In genomic region chr1:173868266-173869107, GRCh38 we compare ENCODE assay signal across 8 cellular contexts. TPM values are rescaled to one million over a fixed set of nuclear protein-coding genes. Genes with fewer than 3 reads are reported as not detected.
A peak's percentile ranks its signal among the peaks of the same experiment; 100 is the strongest.
DNase-seq lines count a peak whose midpoint lies in the region; ATAC-seq and TF ChIP-seq lines count a peak whose summit lies in the region.

Gene ZBTB37 (plus strand): TSS chr1:173868380. CDS start chr1:173870226, 1,846 bp downstream.

- no peak within 1 kb of the TSS for H2BK20ac ChIP-seq in IMR-90 (ENCODE audit: low read depth, low read length)

- H3K9ac ChIP-seq in IMR-90 (ENCODE audit: low read depth, low read length) = peak within 1 kb of the TSS; percentile 88
- peak within 1 kb of the TSS; percentile 87 for H3K9ac ChIP-seq in OCI-LY1 (ENCODE audit: low read length)

- H3K36me3 ChIP-seq in Caco-2 (ENCODE audit: control insufficient read depth, insufficient read depth, low read length) (peaks cover 5% of the 10 kb centered on the region; the same call in 1 of the 2 replicates), IMR-90 (ENCODE audit: control insufficient read depth, insufficient read depth, low read length) (peaks cover 40% of the 10 kb centered on the region), OCI-LY1 (ENCODE audit: insufficient read depth, low read length) (peaks cover 47% of the 10 kb centered on the region)

- H3K4me2 ChIP-seq in IMR-90 (ENCODE audit: low read depth, low read length) (peak within 1 kb of the TSS; percentile 86), OCI-LY1 (ENCODE audit: low read length) (peak within 1 kb of the TSS; percentile 97)

- no peaks in the 10 kb centered on the region for H3K9me3 Mint-ChIP-seq in Caco-2 (ENCODE audit: unreplicated experiment)

- H4K91ac ChIP-seq in IMR-90 (ENCODE audit: insufficient read depth, low read depth, low read length) = peak within 1 kb of the TSS; percentile 80

- peak; percentile 64 for ATAC-seq in GM21528 (IDR thresholded peaks at IDR 0.05; ENCODE audit: low FRiP score, unreplicated experiment)
- peak; percentile 52 for ATAC-seq in IMR-90 (ENCODE audit: low read depth)

- H3K27me3 ChIP-seq in Caco-2 (replicated peaks; ENCODE audit: control insufficient read depth, insufficient read depth, low read length) (no peaks in the 10 kb centered on the region), IMR-90 (ENCODE audit: control insufficient read depth, insufficient read depth, low read length) (no peaks in the 10 kb centered on the region), OCI-LY1 (ENCODE audit: insufficient read depth, low read length) (no peaks in the 10 kb centered on the region)

- peak within 1 kb of the TSS; percentile 95 for H2AK9ac ChIP-seq in IMR-90 (replicated peaks; ENCODE audit: low read depth, low read length, poor library complexity)

- H2BK120ac ChIP-seq in IMR-90 (ENCODE audit: low read depth, low read length) = peak within 1 kb of the TSS; percentile 74

- no peaks in the 10 kb centered on the region for H3K9me1 ChIP-seq in IMR-90 (ENCODE audit: insufficient read depth, low read length)

- POLR2A ChIA-PET in Caco-2 (lab: Charles Lee) (interaction anchor here (0.5 to 1.7 kb wide), 21 partner anchors 8 to 1151 kb away, joined by 3 to 17 read pairs (median 3); partner anchors contain the start of genes DARS2, KLHL20, PRDX6 and RC3H1), IMR-90 (lab: Charles Lee; ENCODE audit: unreplicated experiment) (interaction anchor here (0.5 to 0.7 kb wide), 9 partner anchors 11 to 1683 kb away, joined by 3 to 15 read pairs (median 4); no protein-coding TSS in a partner anchor)

- in situ Hi-C loops in IMR-90 (cut with MboI; ENCODE audit: low sequenced_read_pairs) = no loop called here

- H3K27ac ChIP-seq in IMR-90 (ENCODE audit: insufficient read depth, low read length) (peak within 1 kb of the TSS; percentile 80), OCI-LY1 (ENCODE audit: low read depth, low read length, poor library complexity, severe bottlenecking) (peak within 1 kb of the TSS; percentile 85), epithelial cell of prostate (peak within 1 kb of the TSS; percentile 95)

- H4K20me1 ChIP-seq in IMR-90 (ENCODE audit: insufficient read depth, low read length) = peaks cover 43% of the 10 kb centered on the region
- H4K20me1 ChIP-seq in OCI-LY1 (ENCODE audit: insufficient read depth, low read length) = no peaks in the 10 kb centered on the region

- CTCF ChIA-PET in Caco-2 (lab: Charles Lee) (interaction anchor here (0.6 to 0.8 kb wide), 2 partner anchors 36 to 442 kb away, joined by 3 read pairs; no protein-coding TSS in a partner anchor), IMR-90 (lab: Yijun Ruan, JAX) (no interaction called here)

- H3K4me3 Mint-ChIP-seq in Caco-2 (ENCODE audit: unreplicated experiment) = peak within 1 kb of the TSS; percentile 99

- H3K4me1 ChIP-seq in Caco-2 (peaks cover 13% of the 10 kb centered on the region; the same call in 1 of the 2 replicates), IMR-90 (ENCODE audit: control insufficient read depth, insufficient read depth, low read length) (no peaks in the 10 kb centered on the region; the same call in 1 of the 2 replicates), OCI-LY1 (ENCODE audit: insufficient read depth, low read length, severe bottlenecking) (peaks cover 64% of the 10 kb centered on the region)

- peak; percentile 98 to 99 for DNase-seq in Caco-2
- peak; percentile 38 for DNase-seq in IMR-90
- DNase-seq in activated T-cell treated with anti-CD3 and anti-CD28 coated beads for 1 hour (ENCODE audit: low read depth) = peak; percentile 90
- peak; percentile 41 for DNase-seq in epithelial cell of prostate (ENCODE audit: low read depth, low spot score)
- DNase-seq in myocyte (ENCODE audit: low read depth) = no peak
- peak; percentile 87 to 89 for DNase-seq in stimulated activated CD8-positive, alpha-beta memory T cell treated with anti-CD3 and anti-CD28 coated beads, Interleukin-7, amount 100 ng/mL, for 4 hours (ENCODE audit: low read depth in 2 of 2)

- no peak for TF ChIP-seq POLR2A in IMR-90 (IDR thresholded peaks at IDR 0.05; ENCODE audit: low read depth, low read length)

- H3K27ac Mint-ChIP-seq in Caco-2 (ENCODE audit: unreplicated experiment) = peak within 1 kb of the TSS; percentile 100

- intact Hi-C loops in Caco-2 (cut with micrococcal nuclease; ENCODE audit: unreplicated experiment) = loop anchor here (1.0 to 5.0 kb wide), 6 partner anchors 44 to 394 kb away; partner anchors contain the start of genes CENPL, DARS2, RABGAP1L and RC3H1
- intact Hi-C loops in IMR-90 (cut with micrococcal nuclease) = loop anchor here (1.0 to 5.0 kb wide), 3 partner anchors 291 to 1121 kb away; partner anchors contain the start of gene RABGAP1L

- peak within 1 kb of the TSS; percentile 78 for H3K56ac ChIP-seq in IMR-90 (ENCODE audit: extremely low read depth, insufficient read depth, low read length)

- peaks cover 5% of the 10 kb centered on the region for H3K27me3 Mint-ChIP-seq in Caco-2 (ENCODE audit: insufficient read depth, unreplicated experiment)

- no peak for TF ChIP-seq CTCF in Caco-2 (IDR thresholded peaks at IDR 0.05; ENCODE audit: insufficient read depth in 1 of 2, low read depth in 1 of 2, low read length in 1 of 2, severe bottlenecking in 1 of 2, unreplicated experiment in 1 of 2)
- TF ChIP-seq CTCF in IMR-90 (conservative IDR thresholded peaks at IDR 0.05; ENCODE audit: low read depth, low read length) = no peak
- TF ChIP-seq CTCF in OCI-LY1 (IDR thresholded peaks at IDR 0.05; ENCODE audit: low read length) = peak; percentile 11; the same call in 1 of the 2 replicates

- peaks cover 12% of the 10 kb centered on the region for H3K4me1 Mint-ChIP-seq in Caco-2 (ENCODE audit: low read depth, unreplicated experiment)

- H3K9me3 ChIP-seq in Caco-2 (no peaks in the 10 kb centered on the region), IMR-90 (ENCODE audit: control insufficient read depth, insufficient read depth, low read length) (no peaks in the 10 kb centered on the region), OCI-LY1 (ENCODE audit: low read length) (no peaks in the 10 kb centered on the region)

- peaks cover 21% of the 10 kb centered on the region for H3K79me2 ChIP-seq in OCI-LY1 (ENCODE audit: insufficient read depth, low read length)

- H3K79me1 ChIP-seq in IMR-90 (ENCODE audit: low read depth in 1 of 2, low read length in 2 of 2) = peaks cover 12 to 60% of the 10 kb centered on the region in 2 experiments; a peak in 3 of 4 replicates

- H3K23ac ChIP-seq in IMR-90 (ENCODE audit: low read depth, low read length) = peak within 1 kb of the TSS; percentile 96

- BruUV-seq in Caco-2 (replicated peaks; lab: Mats Ljungman, UMichigan) (no TSS peak), IMR-90 (replicated peaks; lab: Mats Ljungman, UMichigan) (no TSS peak)

- H4K8ac ChIP-seq in IMR-90 (ENCODE audit: low read depth in 2 of 2, low read length in 2 of 2) = peak within 1 kb of the TSS; percentile 79 to 85

- H3K18ac ChIP-seq in IMR-90 (ENCODE audit: low read depth, low read length) = peak within 1 kb of the TSS; percentile 28

- H2BK5ac ChIP-seq in IMR-90 (ENCODE audit: low read depth, low read length, poor library complexity, severe bottlenecking) = peak within 1 kb of the TSS; percentile 76

- no peak for TF ChIP-seq RAD21 in IMR-90 (IDR thresholded peaks at IDR 0.05; ENCODE audit: low read length)

- 4% methylated on average over 9 of the region's 54 CpGs; no CpG with 5 or more reads in 1 of the 2 experiments for WGBS in IMR-90 (ENCODE audit: extremely low coverage in 2 of 2, insufficient read length in 1 of 2), 2 experiments

- H3K9me2 ChIP-seq in OCI-LY1 (ENCODE audit: low read depth, low read length) = no peaks in the 10 kb centered on the region

- peaks cover 55% of the 10 kb centered on the region for H3K36me3 Mint-ChIP-seq in Caco-2 (ENCODE audit: insufficient read depth, unreplicated experiment)

- H3F3A ChIP-seq in OCI-LY1 (ENCODE audit: insufficient read depth, low read length) = peaks cover 27% of the 10 kb centered on the region; the same call in 1 of the 2 replicates

- peak within 1 kb of the TSS; percentile 97 for H3K4ac ChIP-seq in IMR-90 (ENCODE audit: low read depth, low read length)

- H4K5ac ChIP-seq in IMR-90 (ENCODE audit: low read depth, low read length) = peak within 1 kb of the TSS; percentile 58

- H3K4me3 ChIP-seq in Caco-2 (ENCODE audit: low read depth, low read length) = peak within 1 kb of the TSS; percentile 82
- peak within 1 kb of the TSS; percentile 70 for H3K4me3 ChIP-seq in IMR-90 (ENCODE audit: insufficient read depth, low read depth, low read length)
- H3K4me3 ChIP-seq in OCI-LY1 (ENCODE audit: low read depth, low read length, poor library complexity, severe bottlenecking) = peak within 1 kb of the TSS; percentile 90

- peak within 1 kb of the TSS; percentile 99 for H3K14ac ChIP-seq in IMR-90 (replicated peaks; ENCODE audit: low read depth, low read length)

- no peak within 1 kb of the TSS for H2BK15ac ChIP-seq in IMR-90 (ENCODE audit: low read depth, low read length)

- H2AFZ ChIP-seq in IMR-90 (replicated peaks; ENCODE audit: low read length, poor library complexity) (peak within 1 kb of the TSS; percentile 96), OCI-LY1 (ENCODE audit: low read length) (no peak within 1 kb of the TSS)

- dilution Hi-C loops in IMR-90 (cut with HindIII; ENCODE audit: low sequenced_read_pairs, unreplicated experiment) = no loop called here

- H2AK5ac ChIP-seq in IMR-90 (ENCODE audit: low read depth, low read length) = peak within 1 kb of the TSS; percentile 94

TF ChIP-seq in IMR-90, 13 proteins besides CTCF, POLR2A, EP300 and RAD21:
- TF ChIP-seq BHLHE40 (IDR thresholded peaks at IDR 0.05; ENCODE audit: low read depth, low read length) (no peak), CHD1 (IDR thresholded peaks at IDR 0.05; ENCODE audit: low read depth, low read length) (no peak), RFX5 (IDR thresholded peaks at IDR 0.05; ENCODE audit: low read depth, low read length) (no peak), USF2 (IDR thresholded peaks at IDR 0.05; ENCODE audit: low read depth, low read length) (no peak), MAZ (IDR thresholded peaks at IDR 0.05; ENCODE audit: borderline replicate concordance, low read depth, low read length) (no peak)

RNA-seq across cellular contexts. Expression of gene ZBTB37, which starts in this region (rescaled TPM):
- total RNA-seq in Caco-2 (2022) (8.1 and 8.4 TPM in 2 replicates), IMR-90 (2012; rRNA removed) (9.7 and 13.1 TPM in 2 replicates), myocyte (10.9 and 11.7 TPM in 2 replicates)
- 0.92 and 1.0 TPM in 2 replicates for polyA plus RNA-seq in IMR-90 (2012; rRNA removed)
- polyA plus RNA-seq in IMR-90 (2012; cell fraction: cytosol; rRNA removed) = 0.09 and 0.22 TPM in 2 replicates
- polyA plus RNA-seq in IMR-90 (2012; cell fraction: nucleus; rRNA removed; ENCODE audit: low replicate concordance) = 0.94 and 2.9 TPM in 2 replicates
- 2.0 TPM for polyA plus RNA-seq in myocyte (2012)
